Comparison of ENCODE assay signal across 8 cellular contexts in the genomic region with DNA sequence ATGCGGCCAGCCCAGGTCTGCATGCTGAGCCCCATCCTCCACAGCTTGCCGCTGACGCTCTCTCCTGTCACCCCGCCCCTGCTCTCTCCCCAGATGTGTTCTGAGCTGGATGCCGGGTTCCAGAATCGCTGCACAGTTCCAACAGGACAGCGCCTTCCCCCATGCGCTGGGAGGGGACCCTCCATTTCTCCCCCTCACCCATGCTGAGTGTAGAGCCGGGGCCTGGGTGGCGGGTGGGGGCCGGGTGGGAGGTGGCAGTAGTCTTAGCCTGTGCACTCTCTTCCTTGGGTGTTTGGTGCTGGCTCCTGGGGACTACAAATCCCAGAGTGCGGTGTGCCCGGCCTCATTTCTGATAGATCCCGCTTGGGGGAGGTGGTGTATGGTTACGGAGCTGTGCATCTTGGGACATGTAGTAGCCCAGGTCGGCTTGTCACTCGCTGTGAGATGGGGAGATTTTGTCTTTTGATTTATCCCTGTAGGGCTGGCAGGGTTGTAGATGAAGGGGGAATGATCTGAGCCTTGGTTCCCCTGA. TPM values are rescaled to one million over a fixed set of nuclear protein-coding genes. Genes with fewer than 3 reads are reported as not detected.
DNase-seq lines count a peak whose midpoint lies in the region; ATAC-seq and TF ChIP-seq lines count a peak whose summit lies in the region.

No MANE protein-coding gene starts in this region.

- peaks cover 51% of the 10 kb centered on the region for H3K36me3 Mint-ChIP-seq in stimulated activated effector memory CD8-positive, alpha-beta T cell treated with anti-CD3 and anti-CD28 coated beads, Interleukin-12 subunit alpha, Interleukin-12 subunit beta, amount 100 ng/mL, for 72 hours

- POLR2A ChIA-PET in HEK293T (lab: Yijun Ruan, JAX), result interaction anchor here (1.1 kb wide), 1 partner anchor 109 kb away, joined by 4 read pairs; a partner anchor contains a TSS

- H3K4me3 Mint-ChIP-seq in stimulated activated effector memory CD8-positive, alpha-beta T cell treated with anti-CD3 and anti-CD28 coated beads, Interleukin-12 subunit alpha, Interleukin-12 subunit beta, amount 100 ng/mL, for 72 hours, result no peak overlapping the region

- ATAC-seq in left ventricle myocardium superior (peak; percentile 43), HG03439 (IDR thresholded peaks at IDR 0.05; ENCODE audit: unreplicated experiment) (no peak)
- no peak for ATAC-seq in stimulated activated effector memory CD8-positive, alpha-beta T cell treated with anti-CD3 and anti-CD28 coated beads, Interleukin-12 subunit alpha, Interleukin-12 subunit beta, amount 100 ng/mL, for 72 hours

- H3K4me3 ChIP-seq in ascending aorta (no peak overlapping the region), SJCRH30 (no peak overlapping the region)

- H3K9me3 ChIP-seq in ascending aorta (no peaks in the 10 kb centered on the region), SJCRH30 (replicated peaks) (no peaks in the 10 kb centered on the region)

- peak overlapping the region; percentile 81 for H3K27ac Mint-ChIP-seq in stimulated activated effector memory CD8-positive, alpha-beta T cell treated with anti-CD3 and anti-CD28 coated beads, Interleukin-12 subunit alpha, Interleukin-12 subunit beta, amount 100 ng/mL, for 72 hours

- H3K4me1 ChIP-seq in ascending aorta (peaks cover 5 to 23% of the 10 kb centered on the region in 2 donors), SJCRH30 (no peaks in the 10 kb centered on the region)

- in situ Hi-C loops in KBM-7 (cut with MboI; ENCODE audit: low pct_unique_long_range_greater_than_20kb, low sequenced_read_pairs), result no loop called here

- intact Hi-C loops in ascending aorta (cut with DNase I) (no loop called here), left ventricle myocardium superior (cut with micrococcal nuclease) (no loop called here)

- TF ChIP-seq CTCF in ascending aorta (IDR thresholded peaks at IDR 0.05), result no peak

- CTCF ChIA-PET in HEK293T (lab: Yijun Ruan, JAX), result interaction anchor here (0.9 kb wide), 2 partner anchors 9 kb away, joined by 3 to 5 read pairs; no protein-coding TSS in a partner anchor

- H3K36me3 ChIP-seq in ascending aorta (peaks cover 39 to 48% of the 10 kb centered on the region in 2 donors), SJCRH30 (no peaks in the 10 kb centered on the region)

- DNase-seq in HEK293T (ENCODE audit: extremely low spot score) (peak; percentile 53), ascending aorta (ENCODE audit: low spot score in 2 of 2) (no peak), left ventricle myocardium superior (no peak), NCI-H187 treated with DMSO at 0.1 percent for 48 hours (lab: John Stamatoyannopoulos, UW) (no peak), SJCRH30 (no peak), KBM-7 (no peak)
- no peak for DNase-seq in stimulated activated effector memory CD8-positive, alpha-beta T cell treated with anti-CD3 and anti-CD28 coated beads, Interleukin-12 subunit alpha, Interleukin-12 subunit beta, amount 100 ng/mL, for 72 hours (ENCODE audit: low spot score in 2 of 2)

- no peaks in the 10 kb centered on the region for H3K27me3 ChIP-seq in ascending aorta
- no peaks in the 10 kb centered on the region for H3K27me3 ChIP-seq in SJCRH30

- H3K4me1 Mint-ChIP-seq in stimulated activated effector memory CD8-positive, alpha-beta T cell treated with anti-CD3 and anti-CD28 coated beads, Interleukin-12 subunit alpha, Interleukin-12 subunit beta, amount 100 ng/mL, for 72 hours, result peaks cover 38% of the 10 kb centered on the region

- H3K9me3 Mint-ChIP-seq in stimulated activated effector memory CD8-positive, alpha-beta T cell treated with anti-CD3 and anti-CD28 coated beads, Interleukin-12 subunit alpha, Interleukin-12 subunit beta, amount 100 ng/mL, for 72 hours, result no peaks in the 10 kb centered on the region

- H3K27ac ChIP-seq in ascending aorta, result peak overlapping the region; percentile 53 to 71
- no peak overlapping the region for H3K27ac ChIP-seq in SJCRH30

TF ChIP-seq in HEK293T, 16 proteins besides CTCF, POLR2A, EP300 and RAD21:
- no peak for TF ChIP-seq TARDBP (IDR thresholded peaks at IDR 0.05)
- no peak for TF ChIP-seq SUZ12 (IDR thresholded peaks at IDR 0.05)
- no peak for TF ChIP-seq ARNT (IDR thresholded peaks at IDR 0.05)
- no peak for TF ChIP-seq HDGF (IDR thresholded peaks at IDR 0.05; ENCODE audit: borderline replicate concordance)
- TF ChIP-seq LEF1 (IDR thresholded peaks at IDR 0.05; ENCODE audit: borderline replicate concordance), result no peak
- no peak for TF ChIP-seq ELF4 (IDR thresholded peaks at IDR 0.05)
- no peak for TF ChIP-seq FOXK2 (IDR thresholded peaks at IDR 0.05)
- TF ChIP-seq CTBP1 (IDR thresholded peaks at IDR 0.05; ENCODE audit: borderline replicate concordance), result no peak
TF ChIP-seq in HEK293T: peak in this region for 0.

RNA-seq across cellular contexts. Expression of a gene that starts 6.8 kb away (rescaled TPM):
- 51.0 TPM for total RNA-seq in ascending aorta
- total RNA-seq in left ventricle myocardium superior, result 74.9 TPM
- total RNA-seq in SJCRH30 (2014; rRNA removed; shearing (Covaris generic)), result 16.8 and 19.4 TPM in 2 replicates

RNA-seq across cellular contexts. Expression of a gene that starts 23.2 kb away (rescaled TPM):
- total RNA-seq in ascending aorta, result not detected
- not detected for total RNA-seq in left ventricle myocardium superior
- not detected in 2 replicates for total RNA-seq in SJCRH30 (2014; rRNA removed; shearing (Covaris generic))

RNA-seq across cellular contexts. Expression of a gene that starts 32.2 kb away (rescaled TPM):
- 71.1 TPM for total RNA-seq in ascending aorta
- 116 TPM for total RNA-seq in left ventricle myocardium superior
- total RNA-seq in SJCRH30 (2014; rRNA removed; shearing (Covaris generic)), result 188 and 197 TPM in 2 replicates

RNA-seq across cellular contexts. Expression of a gene that starts 32.9 kb away (rescaled TPM):
- total RNA-seq in ascending aorta (not detected), left ventricle myocardium superior (not detected)
- total RNA-seq in SJCRH30 (2014; rRNA removed; shearing (Covaris generic)), result 0.08 TPM in 1 of 2 replicates, not detected in the other

RNA-seq across cellular contexts. Expression of a gene that starts 40.7 kb away (rescaled TPM):
- 15.2 TPM for total RNA-seq in ascending aorta
- total RNA-seq in left ventricle myocardium superior, result 16.4 TPM
- 11.0 and 12.7 TPM in 2 replicates for total RNA-seq in SJCRH30 (2014; rRNA removed; shearing (Covaris generic))
